9 cellular contexts compared by ENCODE assay signal in genomic region chr11:58958500-58958899, GRCh38. TPM values are rescaled to one million over a fixed set of nuclear protein-coding genes. Genes with fewer than 3 reads are reported as not detected.
A peak's percentile ranks its signal among the peaks of the same experiment; 100 is the strongest.
DNase-seq lines count a peak whose midpoint lies in the region; ATAC-seq and TF ChIP-seq lines count a peak whose summit lies in the region.
"Had no signal": no experiment of that assay in that cellular context is flagged by ENCODE, and none has a peak within 500 bp of the region (broad histone marks: within the 10 kb centered on the region; RNA-seq: fewer than 3 reads in every experiment).

No MANE protein-coding gene starts in this region.

- peak overlapping the region; percentile 39 for H3K4me3 ChIP-seq in OCI-LY3 (ENCODE audit: low read length)

- peaks cover 10% of the 10 kb centered on the region for H3K4me1 ChIP-seq in OCI-LY3 (ENCODE audit: low read length)

- no peaks in the 10 kb centered on the region for H3K27me3 ChIP-seq in OCI-LY3 (ENCODE audit: low read depth, low read length)

- H3K4me2 ChIP-seq in OCI-LY3 (ENCODE audit: low read length), result peak overlapping the region; percentile 53

- H4K20me1 ChIP-seq in OCI-LY3 (ENCODE audit: insufficient read depth, low read length), result no peaks in the 10 kb centered on the region

- DNase-seq in Daoy (ENCODE audit: low read depth) (peak; percentile 37), dermis blood vessel endothelial cell (peak; percentile 41), pons (ENCODE audit: low spot score) (peak; percentile 35), NCI-H1694 (lab: John Stamatoyannopoulos, UW) (no peak), D341Med (ENCODE audit: low spot score) (no peak)

- no peaks in the 10 kb centered on the region for H3K36me3 ChIP-seq in OCI-LY3 (replicated peaks; ENCODE audit: low read depth, low read length)

- no peaks in the 10 kb centered on the region for H3K9me3 ChIP-seq in OCI-LY3 (ENCODE audit: insufficient read depth, low read length)

- no peak overlapping the region for H3K9ac ChIP-seq in OCI-LY3 (ENCODE audit: low read length)

- no peaks in the 10 kb centered on the region for H3K79me2 ChIP-seq in OCI-LY3 (ENCODE audit: low read length)

- no peak overlapping the region for H3K27ac ChIP-seq in OCI-LY3 (ENCODE audit: low read length)

- peak; percentile 86 for TF ChIP-seq CTCF in OCI-LY3 (IDR thresholded peaks at IDR 0.05; ENCODE audit: low read depth, low read length)

- peak; percentile 69 for ATAC-seq in GM21529 (IDR thresholded peaks at IDR 0.05; ENCODE audit: unreplicated experiment)
- no peak for ATAC-seq in HG03139 (IDR thresholded peaks at IDR 0.05; ENCODE audit: unreplicated experiment)

- H2AFZ ChIP-seq in OCI-LY3 (ENCODE audit: low read depth, low read length), result peak overlapping the region; percentile 75; the same call in 1 of the 2 replicates

RNA-seq across cellular contexts. Expression of gene GLYATL1, which starts 19.2 kb away (rescaled TPM):
- 1.1 TPM in 1 of 2 replicates, not detected in the other for total RNA-seq in Daoy (2014; rRNA removed; shearing (Covaris generic))
- total RNA-seq in dermis blood vessel endothelial cell, result 0.17 TPM in 1 of 2 replicates, not detected in the other
- total RNA-seq: glomerular endothelial cell had no signal

Comparison
In these comparisons a context has a peak if more than half of its experiments do, and no peak if none do; other contexts are left out.
1. DNase-seq: peak in Daoy (single experiment), dermis blood vessel endothelial cell (single experiment) and pons (single experiment); none in NCI-H1694 (single experiment) and D341Med (single experiment).